26 cellular contexts compared by ENCODE assay signal in genomic region chr12:41794341-41794740, GRCh38.
"Had no signal": no experiment of that assay in that cellular context is flagged by ENCODE, and none has a peak within 500 bp of the region (broad histone marks: within the 10 kb centered on the region; RNA-seq: fewer than 3 reads in every experiment).

No MANE protein-coding gene starts in this region.

- DNase-seq: activated CD4-positive, alpha-beta memory T cell treated with anti-CD3 and anti-CD28 coated beads, Interleukin-2, amount 10 ng/mL, durations not matched to agents 7 days and 5 days; activated CD4-positive, alpha-beta T cell treated with anti-CD3 and anti-CD28 coated beads for 48 hours; activated CD8-positive, alpha-beta memory T cell treated with anti-CD3 and anti-CD28 coated beads, Interleukin-2, amount 10 ng/mL, durations not matched to agents 7 days and 5 days; activated gamma-delta T cell treated with Interleukin-2 at 50 U/mL for 16 hours; activated T-cell treated with anti-CD3 and anti-CD28 coated beads, Interleukin-2, amount 50 U/mL, for 1 hour; aorta; dorsolateral prefrontal cortex; effector memory CD8-positive, alpha-beta T cell; gastrocnemius medialis; kidney glomerular epithelial cell; left ventricle myocardium superior; mesenchymal stem cell; naive B cell; retina; stimulated activated CD4-positive, alpha-beta T cell treated with anti-CD3 and anti-CD28 coated beads, Interleukin-4, amount 100 ng/mL, for 24 hours; stimulated activated naive CD4-positive, alpha-beta T cell treated with Interleukin-2 at 50 U/mL for 16 hours; substantia nigra; thyroid gland; upper lobe of right lung had no signal

- H3K27ac ChIP-seq: breast epithelium, dorsolateral prefrontal cortex, esophagus muscularis mucosa, gastrocnemius medialis, thyroid gland, upper lobe of right lung had no signal

- H3K4me3 Mint-ChIP-seq: activated CD4-positive, alpha-beta memory T cell treated with anti-CD3 and anti-CD28 coated beads, Interleukin-2, amount 10 ng/mL, durations not matched to agents 7 days and 5 days; activated CD8-positive, alpha-beta memory T cell treated with anti-CD3 and anti-CD28 coated beads, Interleukin-2, amount 10 ng/mL, durations not matched to agents 7 days and 5 days; activated naive CD4-positive, alpha-beta T cell treated with anti-CD3 and anti-CD28 coated beads, Interleukin-2, amount 50 U/mL, for 24 hours; central memory CD8-positive, alpha-beta T cell; effector memory CD8-positive, alpha-beta T cell; naive B cell; T-helper 1 cell treated with Interleukin-12 subunit alpha and Interleukin-12 subunit beta and Interleukin-4 antibody, amounts not matched to agents 30 μg/mL and 1 μg/mL, for 36 hours had no signal

- H3K36me3 ChIP-seq: breast epithelium, esophagus muscularis mucosa, gastrocnemius medialis, thyroid gland, upper lobe of right lung had no signal

- H3K4me1 Mint-ChIP-seq: activated CD4-positive, alpha-beta memory T cell treated with anti-CD3 and anti-CD28 coated beads, Interleukin-2, amount 10 ng/mL, durations not matched to agents 7 days and 5 days; activated CD8-positive, alpha-beta memory T cell treated with anti-CD3 and anti-CD28 coated beads, Interleukin-2, amount 10 ng/mL, durations not matched to agents 7 days and 5 days; activated naive CD4-positive, alpha-beta T cell treated with anti-CD3 and anti-CD28 coated beads, Interleukin-2, amount 50 U/mL, for 24 hours; central memory CD8-positive, alpha-beta T cell; naive B cell had no signal

- H3K4me1 ChIP-seq: breast epithelium, thyroid gland, upper lobe of right lung had no signal

- H3K27me3 ChIP-seq: breast epithelium, dorsolateral prefrontal cortex, esophagus muscularis mucosa, gastrocnemius medialis, thyroid gland, upper lobe of right lung had no signal

- H3K9me3 ChIP-seq: gastrocnemius medialis, thyroid gland, upper lobe of right lung had no signal

- H3K27ac Mint-ChIP-seq: activated CD4-positive, alpha-beta memory T cell treated with anti-CD3 and anti-CD28 coated beads, Interleukin-2, amount 10 ng/mL, durations not matched to agents 7 days and 5 days; activated CD8-positive, alpha-beta memory T cell treated with anti-CD3 and anti-CD28 coated beads, Interleukin-2, amount 10 ng/mL, durations not matched to agents 7 days and 5 days; activated naive CD4-positive, alpha-beta T cell treated with anti-CD3 and anti-CD28 coated beads, Interleukin-2, amount 50 U/mL, for 24 hours; effector memory CD8-positive, alpha-beta T cell; naive B cell; progenitor cell of endocrine pancreas; T-helper 1 cell treated with Interleukin-12 subunit alpha and Interleukin-12 subunit beta and Interleukin-4 antibody, amounts not matched to agents 30 μg/mL and 1 μg/mL, for 36 hours had no signal

- H3K36me3 Mint-ChIP-seq: activated CD8-positive, alpha-beta memory T cell treated with anti-CD3 and anti-CD28 coated beads, Interleukin-2, amount 10 ng/mL, durations not matched to agents 7 days and 5 days had no signal

- H3K27me3 Mint-ChIP-seq: activated CD4-positive, alpha-beta memory T cell treated with anti-CD3 and anti-CD28 coated beads, Interleukin-2, amount 10 ng/mL, durations not matched to agents 7 days and 5 days; activated CD8-positive, alpha-beta memory T cell treated with anti-CD3 and anti-CD28 coated beads, Interleukin-2, amount 10 ng/mL, durations not matched to agents 7 days and 5 days; activated naive CD4-positive, alpha-beta T cell treated with anti-CD3 and anti-CD28 coated beads, Interleukin-2, amount 50 U/mL, for 24 hours; effector memory CD8-positive, alpha-beta T cell; naive B cell; progenitor cell of endocrine pancreas had no signal

- ATAC-seq: activated CD8-positive, alpha-beta memory T cell treated with anti-CD3 and anti-CD28 coated beads, Interleukin-2, amount 10 ng/mL, durations not matched to agents 7 days and 5 days; effector memory CD8-positive, alpha-beta T cell; gastrocnemius medialis; left ventricle myocardium superior; upper lobe of right lung had no signal

- H3K4me3 ChIP-seq: breast epithelium, esophagus muscularis mucosa, gastrocnemius medialis, thyroid gland, upper lobe of right lung had no signal

- FAIRE-seq: colon had no signal
